Comparison of ENCODE assay signal across 10 cellular contexts in genomic region chr3:195802795-195803194, GRCh38. TPM values are rescaled to one million over a fixed set of nuclear protein-coding genes. Genes with fewer than 3 reads are reported as not detected.
A peak's percentile ranks its signal among the peaks of the same experiment; 100 is the strongest.
DNase-seq lines count a peak whose midpoint lies in the region; ATAC-seq and TF ChIP-seq lines count a peak whose summit lies in the region.
"Had no signal": no experiment of that assay in that cellular context is flagged by ENCODE, and none has a peak within 500 bp of the region (broad histone marks: within the 10 kb centered on the region; RNA-seq: fewer than 3 reads in every experiment).

No MANE protein-coding gene starts in this region.

- peaks cover 21% of the 10 kb centered on the region for H3K27me3 Mint-ChIP-seq in activated T-cell treated with anti-CD3 and anti-CD28 coated beads, Interleukin-2, amount 50 U/mL, for 72 hours (ENCODE audit: low read depth)
- no peaks in the 10 kb centered on the region for H3K27me3 Mint-ChIP-seq in T-helper 1 cell treated with Interleukin-12 subunit alpha and Interleukin-12 subunit beta and Interleukin-4 antibody, amounts not matched to agents 30 μg/mL and 1 μg/mL, for 36 hours (ENCODE audit: low read depth)

- 24 to 44% methylated on average over 9 of the region's 9 CpGs for WGBS in testis, 2 donors

- ATAC-seq in activated T-cell treated with anti-CD3 and anti-CD28 coated beads, Interleukin-2, amount 50 U/mL, for 72 hours (replicated peaks in 1 of 2) = no peak

- DNase-seq in activated T-cell treated with anti-CD3 and anti-CD28 coated beads, Interleukin-2, amount 50 U/mL, for 72 hours = no peak
- DNase-seq in activated T-cell treated with anti-CD3 and anti-CD28 coated beads, Interleukin-2, amount 50 U/mL, for 1 hour = no peak
- DNase-seq in left ventricle myocardium inferior (no peak), testis (peak; percentile 63), BE2C (no peak), NCI-H1436 (lab: John Stamatoyannopoulos, UW) (no peak), COLO668 (lab: John Stamatoyannopoulos, UW; ENCODE audit: unreplicated experiment) (no peak)
- DNase-seq: NCI-H446 treated with DMSO at 0.1 percent for 48 hours had no signal

- TF ChIP-seq CTCF in left ventricle myocardium inferior (IDR thresholded peaks at IDR 0.05; ENCODE audit: borderline replicate concordance) = no peak
- no peak for TF ChIP-seq CTCF in testis (IDR thresholded peaks at IDR 0.05)
- TF ChIP-seq CTCF in BE2C (IDR thresholded peaks at IDR 0.05; ENCODE audit: low read depth, low read length) = no peak

- H3K4me1 ChIP-seq in left ventricle myocardium inferior (peaks cover 13% of the 10 kb centered on the region), testis (peaks cover 40% of the 10 kb centered on the region), BE2C (no peaks in the 10 kb centered on the region)

- H3K36me3 Mint-ChIP-seq in activated T-cell treated with anti-CD3 and anti-CD28 coated beads, Interleukin-2, amount 50 U/mL, for 72 hours (ENCODE audit: insufficient read depth in 2 of 2) = no peaks in the 10 kb centered on the region
- peaks cover 41% of the 10 kb centered on the region for H3K36me3 Mint-ChIP-seq in T-helper 1 cell treated with Interleukin-12 subunit alpha and Interleukin-12 subunit beta and Interleukin-4 antibody, amounts not matched to agents 30 μg/mL and 1 μg/mL, for 36 hours (ENCODE audit: low read depth)

- TF ChIP-seq POLR2A in testis (IDR thresholded peaks at IDR 0.05) = no peak

- H3K4me1 Mint-ChIP-seq in activated T-cell treated with anti-CD3 and anti-CD28 coated beads, Interleukin-2, amount 50 U/mL, for 72 hours (ENCODE audit: low read depth) = peaks cover 49% of the 10 kb centered on the region
- peaks cover 54% of the 10 kb centered on the region for H3K4me1 Mint-ChIP-seq in T-helper 1 cell treated with Interleukin-12 subunit alpha and Interleukin-12 subunit beta and Interleukin-4 antibody, amounts not matched to agents 30 μg/mL and 1 μg/mL, for 36 hours (ENCODE audit: low read depth)

- H3K9me3 Mint-ChIP-seq in activated T-cell treated with anti-CD3 and anti-CD28 coated beads, Interleukin-2, amount 50 U/mL, for 72 hours = no peaks in the 10 kb centered on the region
- H3K9me3 Mint-ChIP-seq in T-helper 1 cell treated with Interleukin-12 subunit alpha and Interleukin-12 subunit beta and Interleukin-4 antibody, amounts not matched to agents 30 μg/mL and 1 μg/mL, for 36 hours = peaks cover 37% of the 10 kb centered on the region

- peak overlapping the region; percentile 7 for H3K27ac Mint-ChIP-seq in activated T-cell treated with anti-CD3 and anti-CD28 coated beads, Interleukin-2, amount 50 U/mL, for 72 hours
- peak overlapping the region; percentile 97 for H3K27ac Mint-ChIP-seq in T-helper 1 cell treated with Interleukin-12 subunit alpha and Interleukin-12 subunit beta and Interleukin-4 antibody, amounts not matched to agents 30 μg/mL and 1 μg/mL, for 36 hours

- peak overlapping the region; percentile 21 to 62 for H3K4me3 Mint-ChIP-seq in activated T-cell treated with anti-CD3 and anti-CD28 coated beads, Interleukin-2, amount 50 U/mL, for 72 hours
- H3K4me3 Mint-ChIP-seq in T-helper 1 cell treated with Interleukin-12 subunit alpha and Interleukin-12 subunit beta and Interleukin-4 antibody, amounts not matched to agents 30 μg/mL and 1 μg/mL, for 36 hours = peak overlapping the region; percentile 80

- peak overlapping the region; percentile 44 for H3K4me3 ChIP-seq in left ventricle myocardium inferior
- H3K4me3 ChIP-seq in testis = no peak overlapping the region
- H3K4me3 ChIP-seq in BE2C (ENCODE audit: low read depth, low read length) = no peak overlapping the region

- peaks cover 40% of the 10 kb centered on the region for H3K27me3 ChIP-seq in left ventricle myocardium inferior (ENCODE audit: low read depth)
- H3K27me3 ChIP-seq in testis = no peaks in the 10 kb centered on the region
- H3K27me3 ChIP-seq in BE2C = no peaks in the 10 kb centered on the region; the same call in 1 of the 2 replicates

- intact Hi-C loops in left ventricle myocardium inferior (cut with micrococcal nuclease) (no loop called here), testis (cut with DNase I; ENCODE audit: low total_unique reads) (no loop called here)

- H3K27ac ChIP-seq in left ventricle myocardium inferior (replicated peaks) (peak overlapping the region; percentile 42), testis (peak overlapping the region; percentile 86 to 88)

- H3K36me3 ChIP-seq in left ventricle myocardium inferior (no peaks in the 10 kb centered on the region), testis (ENCODE audit: low read depth, missing control alignments) (no peaks in the 10 kb centered on the region), BE2C (no peaks in the 10 kb centered on the region)

- no peaks in the 10 kb centered on the region for H3K9me3 ChIP-seq in left ventricle myocardium inferior (replicated peaks)
- no peaks in the 10 kb centered on the region for H3K9me3 ChIP-seq in testis
- no peaks in the 10 kb centered on the region for H3K9me3 ChIP-seq in BE2C

RNA-seq across cellular contexts. Expression of gene MUC4, which starts 8.9 kb away (rescaled TPM):
- total RNA-seq in activated T-cell treated with anti-CD3 and anti-CD28 coated beads, Interleukin-2, amount 50 U/mL, for 72 hours = under 1 TPM; 0.34 to 0.42 TPM
- total RNA-seq in left ventricle myocardium inferior (0.11 TPM), testis (1 to 10 TPM; 4.0 to 4.7 TPM)
- 1.8 TPM for polyA plus RNA-seq in testis (ENCODE audit: insufficient read depth, low read depth, low replicate concordance)
- polyA plus RNA-seq in BE2C (2012; ENCODE audit: insufficient read depth, insufficient read length, low read depth) = 0.09 TPM
- total RNA-seq: CD4-positive, CD25-positive, alpha-beta regulatory T cell had no signal
- polyA plus RNA-seq: CD4-positive, CD25-positive, alpha-beta regulatory T cell had no signal
